In genomic region chr16:67202426-67202825, GRCh38 we compare ENCODE assay signal across 1 cellular context.
TF ChIP-seq lines count a peak whose summit lies in the region.

No MANE protein-coding gene starts in this region.

TF ChIP-seq in K562, 482 proteins besides CTCF, POLR2A, EP300 and RAD21:
- TF ChIP-seq RBFOX2 (IDR thresholded peaks at IDR 0.05; ENCODE audit: low read depth, low read length): 0 out of 2 replicates have a peak, but pooled peaks have one; percentile 3
- TF ChIP-seq SP2 (IDR thresholded peaks at IDR 0.05; ENCODE audit: extremely low read depth, low read depth, low read length, poor library complexity, severe bottlenecking): no peak
- TF ChIP-seq ZNF696 (CRISPR knock-in tag; conservative IDR thresholded peaks at IDR 0.05): no peak
TF ChIP-seq in K562: peak in this region for 1.
